Comparison of ENCODE assay signal across 8 cellular contexts in genomic region chr1:30907390-30907640, GRCh38. TPM values are rescaled to one million over a fixed set of nuclear protein-coding genes. Genes with fewer than 3 reads are reported as not detected.
A peak's percentile ranks its signal among the peaks of the same experiment; 100 is the strongest.
DNase-seq lines count a peak whose midpoint lies in the region; ATAC-seq and TF ChIP-seq lines count a peak whose summit lies in the region.

No MANE protein-coding gene starts in this region.

- peaks cover 11% of the 10 kb centered on the region for H3K4me1 Mint-ChIP-seq in activated CD4-positive, alpha-beta T cell treated with anti-CD3 and anti-CD28 coated beads, Interleukin-2, amount 10 ng/mL, durations not matched to agents 24 days and 14 days
- H3K4me1 Mint-ChIP-seq in memory B cell, result peaks cover 21% of the 10 kb centered on the region

- TF ChIP-seq POLR2A in breast epithelium (IDR thresholded peaks at IDR 0.05), result no peak

- H3K36me3 Mint-ChIP-seq in activated CD4-positive, alpha-beta T cell treated with anti-CD3 and anti-CD28 coated beads, Interleukin-2, amount 10 ng/mL, durations not matched to agents 24 days and 14 days (ENCODE audit: low read depth), result peaks cover 2% of the 10 kb centered on the region
- peaks cover 2% of the 10 kb centered on the region for H3K36me3 Mint-ChIP-seq in memory B cell

- no peaks in the 10 kb centered on the region for H3K9me3 ChIP-seq in breast epithelium

- peaks cover 6% of the 10 kb centered on the region in 2 donors for H3K4me1 ChIP-seq in breast epithelium

- H3K27me3 ChIP-seq in breast epithelium, result no peaks in the 10 kb centered on the region

- H3K27ac Mint-ChIP-seq in activated CD4-positive, alpha-beta T cell treated with anti-CD3 and anti-CD28 coated beads, Interleukin-2, amount 10 ng/mL, durations not matched to agents 24 days and 14 days, result peak overlapping the region; percentile 39
- H3K27ac Mint-ChIP-seq in memory B cell, result no peak overlapping the region

- intact Hi-C loops in activated CD4-positive, alpha-beta T cell treated with anti-CD3 and anti-CD28 coated beads, Interleukin-2, amount 10 ng/mL, durations not matched to agents 24 days and 14 days (cut with micrococcal nuclease), result no loop called here
- intact Hi-C loops in breast epithelium (cut with DNase I; ENCODE audit: low total_unique reads), result no loop called here

- H3K9me3 Mint-ChIP-seq in activated CD4-positive, alpha-beta T cell treated with anti-CD3 and anti-CD28 coated beads, Interleukin-2, amount 10 ng/mL, durations not matched to agents 24 days and 14 days, result no peaks in the 10 kb centered on the region
- H3K9me3 Mint-ChIP-seq in memory B cell, result no peaks in the 10 kb centered on the region

- H3K27ac ChIP-seq in breast epithelium (peak overlapping the region; percentile 82 to 87), temporal lobe (ENCODE audit: low read depth, low read length) (peak overlapping the region; percentile 65)

- peaks cover 58% of the 10 kb centered on the region for H3K27me3 Mint-ChIP-seq in activated CD4-positive, alpha-beta T cell treated with anti-CD3 and anti-CD28 coated beads, Interleukin-2, amount 10 ng/mL, durations not matched to agents 24 days and 14 days
- H3K27me3 Mint-ChIP-seq in memory B cell, result peaks cover 37% of the 10 kb centered on the region

- H3K4me3 ChIP-seq in breast epithelium, result peak overlapping the region; percentile 51 to 75 (median 67)

- peak overlapping the region; percentile 81 for H3K4me3 Mint-ChIP-seq in activated CD4-positive, alpha-beta T cell treated with anti-CD3 and anti-CD28 coated beads, Interleukin-2, amount 10 ng/mL, durations not matched to agents 24 days and 14 days
- peak overlapping the region; percentile 71 for H3K4me3 Mint-ChIP-seq in memory B cell

- ATAC-seq in memory B cell (ENCODE audit: low read depth), result no peak
- ATAC-seq in HG03520 (IDR thresholded peaks at IDR 0.05; ENCODE audit: unreplicated experiment), result no peak

- no peak for DNase-seq in activated CD4-positive, alpha-beta T cell treated with anti-CD3 and anti-CD28 coated beads, Interleukin-2, amount 10 ng/mL, durations not matched to agents 24 days and 14 days
- no peak for DNase-seq in activated CD4-positive, alpha-beta T cell treated with anti-CD3 and anti-CD28 coated beads for 4 hours
- no peak for DNase-seq in breast epithelium (ENCODE audit: low spot score in 2 of 2)
- no peak for DNase-seq in memory B cell (ENCODE audit: low spot score in 2 of 2)
- DNase-seq in EL, result no peak
- no peak for DNase-seq in D341Med (ENCODE audit: low spot score)

- TF ChIP-seq CTCF in breast epithelium (IDR thresholded peaks at IDR 0.05), result no peak

- H3K36me3 ChIP-seq in breast epithelium, result no peaks in the 10 kb centered on the region

RNA-seq across cellular contexts. Expression of gene SDC3, which starts 1.2 kb away (rescaled TPM):
- 0.33 and 0.44 TPM in 2 replicates for total RNA-seq in activated CD4-positive, alpha-beta T cell treated with anti-CD3 and anti-CD28 coated beads, Interleukin-2, amount 10 ng/mL, durations not matched to agents 24 days and 14 days
- 10 to 100 TPM; 16.5 to 37.8 (median 26.2) TPM for total RNA-seq in breast epithelium
- total RNA-seq in temporal lobe, result 98.1 TPM

Comparison
In these comparisons a context has a peak if more than half of its experiments do, and no peak if none do; other contexts are left out.
1. RNA of gene SDC3, which starts 1.2 kb away (total RNA-seq): 98.1 TPM in temporal lobe (single experiment) and 16.5 to 37.8 TPM in breast epithelium; 0.33 to 0.44 TPM in activated CD4-positive, alpha-beta T cell treated with anti-CD3 and anti-CD28 coated beads, Interleukin-2, amount 10 ng/mL, durations not matched to agents 24 days and 14 days; every median in the first group is over 10 times any median in the second.